In the genomic region with DNA sequence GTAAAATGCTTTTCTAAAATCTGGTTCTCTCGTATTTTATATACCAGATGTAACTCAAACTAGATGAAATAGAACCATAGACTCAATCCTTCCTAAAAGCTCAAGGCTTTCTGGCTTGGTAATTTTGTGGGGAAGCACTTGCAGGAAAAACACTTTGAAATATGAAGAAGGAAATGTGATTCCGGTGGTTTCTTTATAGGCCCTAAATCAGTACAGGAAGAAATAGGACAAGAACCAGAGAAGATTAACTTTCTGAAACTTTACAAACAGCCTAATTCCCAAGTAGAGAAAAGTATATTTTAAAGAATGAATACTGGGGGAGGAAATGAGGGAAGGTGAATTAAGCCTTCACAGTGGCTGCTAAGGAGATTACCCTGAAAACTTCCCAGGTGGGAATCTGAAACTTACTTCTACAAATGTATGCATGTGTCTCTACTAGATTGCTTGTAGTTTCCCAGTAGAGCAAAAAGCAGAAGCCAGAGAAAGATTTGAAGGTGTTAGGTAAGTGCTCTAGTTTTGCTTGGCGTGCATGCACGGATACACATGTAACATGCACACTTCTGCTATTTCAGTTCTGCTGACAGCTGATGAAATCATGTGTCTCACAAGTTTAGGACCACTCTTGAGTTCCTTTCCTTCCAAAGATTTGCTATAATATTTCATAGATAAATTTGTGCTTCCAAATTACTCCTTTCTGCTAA, we compare ENCODE assay signal across 1 cellular context.
TF ChIP-seq lines count a peak whose summit lies in the region.

No MANE protein-coding gene starts in this region.

TF ChIP-seq in GM12878, 131 proteins besides CTCF, POLR2A, EP300 and RAD21 (continued from another document and continues in another):
- peak; percentile 91 to 92 for TF ChIP-seq BHLHE40 (IDR thresholded peaks at IDR 0.05; ENCODE audit: borderline replicate concordance in 1 of 2, low read depth in 2 of 2, low read length in 1 of 2)
- TF ChIP-seq ESRRA (IDR thresholded peaks at IDR 0.05; ENCODE audit: low read length): no peak
- no peak for TF ChIP-seq SMARCA5 (IDR thresholded peaks at IDR 0.05)
- no peak for TF ChIP-seq ZNF622 (IDR thresholded peaks at IDR 0.05)
- TF ChIP-seq YY1 (IDR thresholded peaks at IDR 0.05; ENCODE audit: low read depth, low read length): no peak
- TF ChIP-seq ASH2L (IDR thresholded peaks at IDR 0.05; ENCODE audit: borderline replicate concordance, low read depth): no peak
- TF ChIP-seq, protein P1, sequence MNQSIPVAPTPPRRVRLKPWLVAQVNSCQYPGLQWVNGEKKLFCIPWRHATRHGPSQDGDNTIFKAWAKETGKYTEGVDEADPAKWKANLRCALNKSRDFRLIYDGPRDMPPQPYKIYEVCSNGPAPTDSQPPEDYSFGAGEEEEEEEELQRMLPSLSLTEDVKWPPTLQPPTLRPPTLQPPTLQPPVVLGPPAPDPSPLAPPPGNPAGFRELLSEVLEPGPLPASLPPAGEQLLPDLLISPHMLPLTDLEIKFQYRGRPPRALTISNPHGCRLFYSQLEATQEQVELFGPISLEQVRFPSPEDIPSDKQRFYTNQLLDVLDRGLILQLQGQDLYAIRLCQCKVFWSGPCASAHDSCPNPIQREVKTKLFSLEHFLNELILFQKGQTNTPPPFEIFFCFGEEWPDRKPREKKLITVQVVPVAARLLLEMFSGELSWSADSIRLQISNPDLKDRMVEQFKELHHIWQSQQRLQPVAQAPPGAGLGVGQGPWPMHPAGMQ (IDR thresholded peaks at IDR 0.05; ENCODE audit: borderline replicate concordance): no peak
- no peak for TF ChIP-seq JUND (IDR thresholded peaks at IDR 0.05; ENCODE audit: low read depth, low read length)
- no peak for TF ChIP-seq MTA3 (IDR thresholded peaks at IDR 0.05; ENCODE audit: borderline replicate concordance, low read length)
- TF ChIP-seq, protein P2, sequence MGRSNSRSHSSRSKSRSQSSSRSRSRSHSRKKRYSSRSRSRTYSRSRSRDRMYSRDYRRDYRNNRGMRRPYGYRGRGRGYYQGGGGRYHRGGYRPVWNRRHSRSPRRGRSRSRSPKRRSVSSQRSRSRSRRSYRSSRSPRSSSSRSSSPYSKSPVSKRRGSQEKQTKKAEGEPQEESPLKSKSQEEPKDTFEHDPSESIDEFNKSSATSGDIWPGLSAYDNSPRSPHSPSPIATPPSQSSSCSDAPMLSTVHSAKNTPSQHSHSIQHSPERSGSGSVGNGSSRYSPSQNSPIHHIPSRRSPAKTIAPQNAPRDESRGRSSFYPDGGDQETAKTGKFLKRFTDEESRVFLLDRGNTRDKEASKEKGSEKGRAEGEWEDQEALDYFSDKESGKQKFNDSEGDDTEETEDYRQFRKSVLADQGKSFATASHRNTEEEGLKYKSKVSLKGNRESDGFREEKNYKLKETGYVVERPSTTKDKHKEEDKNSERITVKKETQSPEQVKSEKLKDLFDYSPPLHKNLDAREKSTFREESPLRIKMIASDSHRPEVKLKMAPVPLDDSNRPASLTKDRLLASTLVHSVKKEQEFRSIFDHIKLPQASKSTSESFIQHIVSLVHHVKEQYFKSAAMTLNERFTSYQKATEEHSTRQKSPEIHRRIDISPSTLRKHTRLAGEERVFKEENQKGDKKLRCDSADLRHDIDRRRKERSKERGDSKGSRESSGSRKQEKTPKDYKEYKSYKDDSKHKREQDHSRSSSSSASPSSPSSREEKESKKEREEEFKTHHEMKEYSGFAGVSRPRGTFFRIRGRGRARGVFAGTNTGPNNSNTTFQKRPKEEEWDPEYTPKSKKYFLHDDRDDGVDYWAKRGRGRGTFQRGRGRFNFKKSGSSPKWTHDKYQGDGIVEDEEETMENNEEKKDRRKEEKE (IDR thresholded peaks at IDR 0.05): no peak
- TF ChIP-seq RB1 (IDR thresholded peaks at IDR 0.05; ENCODE audit: borderline replicate concordance): no peak
- TF ChIP-seq HCFC1 (IDR thresholded peaks at IDR 0.05; ENCODE audit: low read length): no peak
- TF ChIP-seq LARP7 (IDR thresholded peaks at IDR 0.05): no peak
- TF ChIP-seq IKZF2 (IDR thresholded peaks at IDR 0.05): peak; percentile 79 to 85
- peak; percentile 41; the same call in 1 of the 2 replicates for TF ChIP-seq CREB1 (IDR thresholded peaks at IDR 0.05; ENCODE audit: low read depth)
- TF ChIP-seq, protein P3, sequence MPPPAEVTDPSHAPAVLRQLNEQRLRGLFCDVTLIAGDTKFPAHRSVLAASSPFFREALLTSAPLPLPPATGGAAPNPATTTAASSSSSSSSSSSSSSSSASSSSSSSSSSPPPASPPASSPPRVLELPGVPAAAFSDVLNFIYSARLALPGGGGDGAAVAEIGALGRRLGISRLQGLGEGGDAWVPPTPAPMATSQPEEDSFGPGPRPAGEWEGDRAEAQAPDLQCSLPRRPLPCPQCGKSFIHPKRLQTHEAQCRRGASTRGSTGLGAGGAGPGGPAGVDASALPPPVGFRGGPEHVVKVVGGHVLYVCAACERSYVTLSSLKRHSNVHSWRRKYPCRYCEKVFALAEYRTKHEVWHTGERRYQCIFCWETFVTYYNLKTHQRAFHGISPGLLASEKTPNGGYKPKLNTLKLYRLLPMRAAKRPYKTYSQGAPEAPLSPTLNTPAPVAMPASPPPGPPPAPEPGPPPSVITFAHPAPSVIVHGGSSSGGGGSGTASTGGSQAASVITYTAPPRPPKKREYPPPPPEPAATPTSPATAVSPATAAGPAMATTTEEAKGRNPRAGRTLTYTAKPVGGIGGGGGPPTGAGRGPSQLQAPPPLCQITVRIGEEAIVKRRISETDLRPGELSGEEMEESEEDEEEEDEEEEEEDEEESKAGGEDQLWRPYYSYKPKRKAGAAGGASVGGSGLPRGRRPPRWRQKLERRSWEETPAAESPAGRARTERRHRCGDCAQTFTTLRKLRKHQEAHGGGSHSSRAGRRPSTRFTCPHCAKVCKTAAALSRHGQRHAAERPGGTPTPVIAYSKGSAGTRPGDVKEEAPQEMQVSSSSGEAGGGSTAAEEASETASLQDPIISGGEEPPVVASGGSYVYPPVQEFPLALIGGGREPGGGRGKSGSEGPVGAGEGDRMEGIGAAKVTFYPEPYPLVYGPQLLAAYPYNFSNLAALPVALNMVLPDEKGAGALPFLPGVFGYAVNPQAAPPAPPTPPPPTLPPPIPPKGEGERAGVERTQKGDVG (CRISPR knock-in tag; IDR thresholded peaks at IDR 0.05): no peak
- TF ChIP-seq NBN (IDR thresholded peaks at IDR 0.05): peak; percentile 78; the same call in 1 of the 2 replicates
- peak; percentile 74 for TF ChIP-seq MEF2A (IDR thresholded peaks at IDR 0.05; ENCODE audit: insufficient read depth, low read depth, low read length)
- no peak for TF ChIP-seq SRF (IDR thresholded peaks at IDR 0.05; ENCODE audit: low read depth in 2 of 2, low read length in 2 of 2)
- TF ChIP-seq STAT1 (conservative IDR thresholded peaks at IDR 0.05): no peak
- TF ChIP-seq ZZZ3 (IDR thresholded peaks at IDR 0.05; ENCODE audit: control insufficient read depth, insufficient read length, low read depth): no peak
- TF ChIP-seq TCF12 (IDR thresholded peaks at IDR 0.05; ENCODE audit: low read depth, low read length): peak; percentile 82
- TF ChIP-seq BRCA1 (IDR thresholded peaks at IDR 0.05; ENCODE audit: low read depth, low read length): no peak
- TF ChIP-seq, protein P4, sequence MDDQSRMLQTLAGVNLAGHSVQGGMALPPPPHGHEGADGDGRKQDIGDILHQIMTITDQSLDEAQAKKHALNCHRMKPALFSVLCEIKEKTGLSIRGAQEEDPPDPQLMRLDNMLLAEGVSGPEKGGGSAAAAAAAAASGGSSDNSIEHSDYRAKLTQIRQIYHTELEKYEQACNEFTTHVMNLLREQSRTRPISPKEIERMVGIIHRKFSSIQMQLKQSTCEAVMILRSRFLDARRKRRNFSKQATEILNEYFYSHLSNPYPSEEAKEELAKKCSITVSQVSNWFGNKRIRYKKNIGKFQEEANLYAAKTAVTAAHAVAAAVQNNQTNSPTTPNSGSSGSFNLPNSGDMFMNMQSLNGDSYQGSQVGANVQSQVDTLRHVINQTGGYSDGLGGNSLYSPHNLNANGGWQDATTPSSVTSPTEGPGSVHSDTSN (IDR thresholded peaks at IDR 0.05; ENCODE audit: insufficient replicate concordance, low read depth, low read length): peak; percentile 72
- peak; percentile 57; the same call in 1 of the 2 replicates for TF ChIP-seq CHD2 (IDR thresholded peaks at IDR 0.05; ENCODE audit: borderline replicate concordance, low read depth, low read length)
- TF ChIP-seq, protein P5, sequence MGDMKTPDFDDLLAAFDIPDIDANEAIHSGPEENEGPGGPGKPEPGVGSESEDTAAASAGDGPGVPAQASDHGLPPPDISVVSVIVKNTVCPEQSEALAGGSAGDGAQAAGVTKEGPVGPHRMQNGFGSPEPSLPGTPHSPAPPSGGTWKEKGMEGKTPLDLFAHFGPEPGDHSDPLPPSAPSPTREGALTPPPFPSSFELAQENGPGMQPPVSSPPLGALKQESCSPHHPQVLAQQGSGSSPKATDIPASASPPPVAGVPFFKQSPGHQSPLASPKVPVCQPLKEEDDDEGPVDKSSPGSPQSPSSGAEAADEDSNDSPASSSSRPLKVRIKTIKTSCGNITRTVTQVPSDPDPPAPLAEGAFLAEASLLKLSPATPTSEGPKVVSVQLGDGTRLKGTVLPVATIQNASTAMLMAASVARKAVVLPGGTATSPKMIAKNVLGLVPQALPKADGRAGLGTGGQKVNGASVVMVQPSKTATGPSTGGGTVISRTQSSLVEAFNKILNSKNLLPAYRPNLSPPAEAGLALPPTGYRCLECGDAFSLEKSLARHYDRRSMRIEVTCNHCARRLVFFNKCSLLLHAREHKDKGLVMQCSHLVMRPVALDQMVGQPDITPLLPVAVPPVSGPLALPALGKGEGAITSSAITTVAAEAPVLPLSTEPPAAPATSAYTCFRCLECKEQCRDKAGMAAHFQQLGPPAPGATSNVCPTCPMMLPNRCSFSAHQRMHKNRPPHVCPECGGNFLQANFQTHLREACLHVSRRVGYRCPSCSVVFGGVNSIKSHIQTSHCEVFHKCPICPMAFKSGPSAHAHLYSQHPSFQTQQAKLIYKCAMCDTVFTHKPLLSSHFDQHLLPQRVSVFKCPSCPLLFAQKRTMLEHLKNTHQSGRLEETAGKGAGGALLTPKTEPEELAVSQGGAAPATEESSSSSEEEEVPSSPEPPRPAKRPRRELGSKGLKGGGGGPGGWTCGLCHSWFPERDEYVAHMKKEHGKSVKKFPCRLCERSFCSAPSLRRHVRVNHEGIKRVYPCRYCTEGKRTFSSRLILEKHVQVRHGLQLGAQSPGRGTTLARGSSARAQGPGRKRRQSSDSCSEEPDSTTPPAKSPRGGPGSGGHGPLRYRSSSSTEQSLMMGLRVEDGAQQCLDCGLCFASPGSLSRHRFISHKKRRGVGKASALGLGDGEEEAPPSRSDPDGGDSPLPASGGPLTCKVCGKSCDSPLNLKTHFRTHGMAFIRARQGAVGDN (IDR thresholded peaks at IDR 0.05): peak; percentile 88
- TF ChIP-seq NR2C2 (IDR thresholded peaks at IDR 0.05; ENCODE audit: borderline replicate concordance, control insufficient read depth, insufficient read length, low read depth): no peak
- TF ChIP-seq NFIC (IDR thresholded peaks at IDR 0.05; ENCODE audit: low read depth, low read length): 0 out of 2 replicates have a peak, but pooled peaks have one; percentile 72
- TF ChIP-seq BACH1 (IDR thresholded peaks at IDR 0.05; ENCODE audit: borderline replicate concordance): peak; percentile 75; the same call in 1 of the 2 replicates
- TF ChIP-seq, protein P6, sequence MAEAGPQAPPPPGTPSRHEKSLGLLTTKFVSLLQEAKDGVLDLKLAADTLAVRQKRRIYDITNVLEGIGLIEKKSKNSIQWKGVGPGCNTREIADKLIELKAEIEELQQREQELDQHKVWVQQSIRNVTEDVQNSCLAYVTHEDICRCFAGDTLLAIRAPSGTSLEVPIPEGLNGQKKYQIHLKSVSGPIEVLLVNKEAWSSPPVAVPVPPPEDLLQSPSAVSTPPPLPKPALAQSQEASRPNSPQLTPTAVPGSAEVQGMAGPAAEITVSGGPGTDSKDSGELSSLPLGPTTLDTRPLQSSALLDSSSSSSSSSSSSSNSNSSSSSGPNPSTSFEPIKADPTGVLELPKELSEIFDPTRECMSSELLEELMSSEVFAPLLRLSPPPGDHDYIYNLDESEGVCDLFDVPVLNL (IDR thresholded peaks at IDR 0.05; ENCODE audit: low read depth, low read length): no peak
- peak; percentile 57 for TF ChIP-seq SMAD1 (IDR thresholded peaks at IDR 0.05; ENCODE audit: low read depth, partially characterized antibody)
- TF ChIP-seq HDAC6 (IDR thresholded peaks at IDR 0.05; ENCODE audit: unreplicated experiment): no peak
- no peak for TF ChIP-seq GABPA (IDR thresholded peaks at IDR 0.05; ENCODE audit: low read depth)
- peak; percentile 83 for TF ChIP-seq ATF7 (IDR thresholded peaks at IDR 0.05; ENCODE audit: low read depth)
- peak; percentile 54 for TF ChIP-seq POLR2AphosphoS5 (IDR thresholded peaks at IDR 0.05; ENCODE audit: low read length)
- TF ChIP-seq, protein P7, sequence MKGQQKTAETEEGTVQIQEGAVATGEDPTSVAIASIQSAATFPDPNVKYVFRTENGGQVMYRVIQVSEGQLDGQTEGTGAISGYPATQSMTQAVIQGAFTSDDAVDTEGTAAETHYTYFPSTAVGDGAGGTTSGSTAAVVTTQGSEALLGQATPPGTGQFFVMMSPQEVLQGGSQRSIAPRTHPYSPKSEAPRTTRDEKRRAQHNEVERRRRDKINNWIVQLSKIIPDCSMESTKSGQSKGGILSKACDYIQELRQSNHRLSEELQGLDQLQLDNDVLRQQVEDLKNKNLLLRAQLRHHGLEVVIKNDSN (IDR thresholded peaks at IDR 0.05; ENCODE audit: borderline replicate concordance, extremely low read length, insufficient read depth, low read depth, low read length): no peak
- TF ChIP-seq, protein P8, sequence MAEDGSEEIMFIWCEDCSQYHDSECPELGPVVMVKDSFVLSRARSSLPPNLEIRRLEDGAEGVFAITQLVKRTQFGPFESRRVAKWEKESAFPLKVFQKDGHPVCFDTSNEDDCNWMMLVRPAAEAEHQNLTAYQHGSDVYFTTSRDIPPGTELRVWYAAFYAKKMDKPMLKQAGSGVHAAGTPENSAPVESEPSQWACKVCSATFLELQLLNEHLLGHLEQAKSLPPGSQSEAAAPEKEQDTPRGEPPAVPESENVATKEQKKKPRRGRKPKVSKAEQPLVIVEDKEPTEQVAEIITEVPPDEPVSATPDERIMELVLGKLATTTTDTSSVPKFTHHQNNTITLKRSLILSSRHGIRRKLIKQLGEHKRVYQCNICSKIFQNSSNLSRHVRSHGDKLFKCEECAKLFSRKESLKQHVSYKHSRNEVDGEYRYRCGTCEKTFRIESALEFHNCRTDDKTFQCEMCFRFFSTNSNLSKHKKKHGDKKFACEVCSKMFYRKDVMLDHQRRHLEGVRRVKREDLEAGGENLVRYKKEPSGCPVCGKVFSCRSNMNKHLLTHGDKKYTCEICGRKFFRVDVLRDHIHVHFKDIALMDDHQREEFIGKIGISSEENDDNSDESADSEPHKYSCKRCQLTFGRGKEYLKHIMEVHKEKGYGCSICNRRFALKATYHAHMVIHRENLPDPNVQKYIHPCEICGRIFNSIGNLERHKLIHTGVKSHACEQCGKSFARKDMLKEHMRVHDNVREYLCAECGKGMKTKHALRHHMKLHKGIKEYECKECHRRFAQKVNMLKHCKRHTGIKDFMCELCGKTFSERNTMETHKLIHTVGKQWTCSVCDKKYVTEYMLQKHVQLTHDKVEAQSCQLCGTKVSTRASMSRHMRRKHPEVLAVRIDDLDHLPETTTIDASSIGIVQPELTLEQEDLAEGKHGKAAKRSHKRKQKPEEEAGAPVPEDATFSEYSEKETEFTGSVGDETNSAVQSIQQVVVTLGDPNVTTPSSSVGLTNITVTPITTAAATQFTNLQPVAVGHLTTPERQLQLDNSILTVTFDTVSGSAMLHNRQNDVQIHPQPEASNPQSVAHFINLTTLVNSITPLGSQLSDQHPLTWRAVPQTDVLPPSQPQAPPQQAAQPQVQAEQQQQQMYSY (CRISPR knock-in tag; IDR thresholded peaks at IDR 0.05): no peak
- peak; percentile 81 for TF ChIP-seq PAX5 (IDR thresholded peaks at IDR 0.05; ENCODE audit: borderline replicate concordance, low read depth, low read length)
- TF ChIP-seq CHD1 (IDR thresholded peaks at IDR 0.05; ENCODE audit: low read depth, low read length): no peak
- TF ChIP-seq NFYA (IDR thresholded peaks at IDR 0.05; ENCODE audit: borderline replicate concordance, low read depth, low read length): no peak
- peak; percentile 72; the same call in 1 of the 2 replicates for TF ChIP-seq RCOR1 (conservative IDR thresholded peaks at IDR 0.05; ENCODE audit: low read depth, low read length)
